In the genomic region with DNA sequence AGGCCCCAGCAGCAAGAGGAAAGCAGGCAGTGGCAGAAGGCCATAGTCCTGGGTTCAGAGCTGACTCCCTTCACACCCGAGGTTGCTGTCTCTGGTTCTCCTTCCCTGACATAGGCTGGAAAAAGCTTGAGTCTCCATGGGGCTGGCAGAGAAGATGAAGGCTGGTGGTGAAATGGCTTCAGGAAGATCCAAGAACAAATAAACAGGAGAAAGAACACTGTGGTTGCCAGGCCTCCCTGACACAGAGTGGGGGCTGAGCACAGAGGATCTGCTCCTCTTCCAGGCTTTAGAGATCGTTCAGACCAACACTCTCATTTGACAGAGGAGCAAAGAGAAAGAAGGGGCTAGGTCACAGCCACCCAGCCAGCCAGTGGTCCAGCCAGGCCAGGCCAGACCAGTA, we compare ENCODE assay signal across 1 cellular context.
TF ChIP-seq lines count a peak whose summit lies in the region.

No MANE protein-coding gene starts in this region.

TF ChIP-seq in SK-N-SH, 30 proteins besides CTCF, POLR2A, EP300 and RAD21:
- TF ChIP-seq SIN3A (IDR thresholded peaks at IDR 0.05; ENCODE audit: borderline replicate concordance, low read depth, low read length), result no peak
- no peak for TF ChIP-seq SMC3 (IDR thresholded peaks at IDR 0.05; ENCODE audit: low read depth, low read length)
- TF ChIP-seq EZH2phosphoT487 (IDR thresholded peaks at IDR 0.05; ENCODE audit: borderline replicate concordance, low read depth), result no peak
- no peak for TF ChIP-seq RFX5 (IDR thresholded peaks at IDR 0.05; ENCODE audit: low read length)
- no peak for TF ChIP-seq FOSL2 (IDR thresholded peaks at IDR 0.05; ENCODE audit: borderline replicate concordance, low read depth)
- TF ChIP-seq, protein P1, sequence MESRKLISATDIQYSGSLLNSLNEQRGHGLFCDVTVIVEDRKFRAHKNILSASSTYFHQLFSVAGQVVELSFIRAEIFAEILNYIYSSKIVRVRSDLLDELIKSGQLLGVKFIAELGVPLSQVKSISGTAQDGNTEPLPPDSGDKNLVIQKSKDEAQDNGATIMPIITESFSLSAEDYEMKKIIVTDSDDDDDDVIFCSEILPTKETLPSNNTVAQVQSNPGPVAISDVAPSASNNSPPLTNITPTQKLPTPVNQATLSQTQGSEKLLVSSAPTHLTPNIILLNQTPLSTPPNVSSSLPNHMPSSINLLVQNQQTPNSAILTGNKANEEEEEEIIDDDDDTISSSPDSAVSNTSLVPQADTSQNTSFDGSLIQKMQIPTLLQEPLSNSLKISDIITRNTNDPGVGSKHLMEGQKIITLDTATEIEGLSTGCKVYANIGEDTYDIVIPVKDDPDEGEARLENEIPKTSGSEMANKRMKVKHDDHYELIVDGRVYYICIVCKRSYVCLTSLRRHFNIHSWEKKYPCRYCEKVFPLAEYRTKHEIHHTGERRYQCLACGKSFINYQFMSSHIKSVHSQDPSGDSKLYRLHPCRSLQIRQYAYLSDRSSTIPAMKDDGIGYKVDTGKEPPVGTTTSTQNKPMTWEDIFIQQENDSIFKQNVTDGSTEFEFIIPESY (IDR thresholded peaks at IDR 0.05; ENCODE audit: borderline replicate concordance, low read depth), result no peak
- no peak for TF ChIP-seq USF1 (IDR thresholded peaks at IDR 0.05; ENCODE audit: borderline replicate concordance, low read depth)
- TF ChIP-seq GATA2 (CRISPR knock-in tag; IDR thresholded peaks at IDR 0.05), result no peak
- TF ChIP-seq TAF1 (IDR thresholded peaks at IDR 0.05; ENCODE audit: borderline replicate concordance, low read depth, low read length), result no peak
- TF ChIP-seq JUND (IDR thresholded peaks at IDR 0.05), result no peak
- no peak for TF ChIP-seq YY1 (IDR thresholded peaks at IDR 0.05; ENCODE audit: low read depth)
- TF ChIP-seq NRF1 (IDR thresholded peaks at IDR 0.05; ENCODE audit: low read depth, low read length), result no peak
